ENCODE assay signal across 10 cellular contexts in the genomic region with DNA sequence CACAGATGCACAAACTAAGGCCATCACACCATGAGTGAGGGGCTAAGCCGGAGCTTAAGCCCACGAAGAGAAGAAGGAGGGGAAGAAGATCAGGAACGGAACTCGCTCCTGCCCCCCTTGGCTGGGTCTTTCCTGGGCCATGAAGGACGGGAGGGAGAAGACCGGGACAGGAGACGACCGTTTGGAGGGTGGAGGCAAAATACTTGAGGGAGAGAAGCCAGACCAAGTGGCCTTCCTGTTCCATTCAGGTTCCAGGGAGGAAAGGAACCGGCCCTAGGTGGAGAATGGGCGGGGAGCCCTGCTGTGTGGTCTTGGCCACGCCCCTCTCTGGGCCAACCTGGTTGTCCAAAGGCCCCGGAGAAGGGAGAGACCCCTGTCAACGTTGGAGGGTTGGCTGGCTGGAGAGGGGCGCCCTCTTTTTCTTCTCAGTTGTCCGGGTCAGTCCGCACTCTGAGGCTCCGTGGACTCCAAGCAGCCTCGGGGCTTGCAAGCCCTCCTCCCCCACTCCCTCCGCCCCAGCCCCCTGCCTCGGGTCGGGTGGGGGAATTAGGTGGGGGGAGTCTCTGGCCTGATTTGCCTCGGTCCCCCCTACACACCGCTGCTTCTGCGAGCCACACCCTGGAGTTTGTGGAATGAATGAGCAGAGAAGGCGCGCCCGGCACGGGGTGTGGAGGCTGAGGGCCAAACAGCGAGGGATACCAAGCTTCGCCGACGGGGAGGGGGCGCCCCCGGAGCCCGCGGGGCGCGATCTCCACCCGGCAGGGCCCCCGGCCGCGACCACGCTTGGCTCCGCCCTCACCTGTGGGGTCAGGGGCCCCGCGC. TPM values are rescaled to one million over a fixed set of nuclear protein-coding genes. Genes with fewer than 3 reads are reported as not detected.
DNase-seq lines count a peak whose midpoint lies in the region; ATAC-seq and TF ChIP-seq lines count a peak whose summit lies in the region.
"Had no signal": no experiment of that assay in that cellular context is flagged by ENCODE, and none has a peak within 500 bp of the region (broad histone marks: within the 10 kb centered on the region; RNA-seq: fewer than 3 reads in every experiment).

No MANE protein-coding gene starts in this region.

- POLR2A ChIA-PET in CD4-positive, alpha-beta memory T cell (lab: Charles Lee; ENCODE audit: partially characterized antibody): no interaction called here
- POLR2A ChIA-PET in HEK293 (lab: Yijun Ruan, JAX): no interaction called here

- H3K4me1 Mint-ChIP-seq in CD4-positive, alpha-beta memory T cell: peaks cover 3 to 16% (median 9%) of the 10 kb centered on the region in 4 donors
- H3K4me1 Mint-ChIP-seq in mesothelial cell of epicardium: peaks cover 40% of the 10 kb centered on the region

- no peaks in the 10 kb centered on the region for H3K79me2 ChIP-seq in GM23248 (ENCODE audit: insufficient read depth)

- H3K4me1 ChIP-seq in CD4-positive, alpha-beta memory T cell (ENCODE audit: insufficient read depth, low read length): peaks cover 9% of the 10 kb centered on the region
- H3K4me1 ChIP-seq in HEK293 (ENCODE audit: control insufficient read depth, insufficient read depth, low read length): no peaks in the 10 kb centered on the region
- H3K4me1 ChIP-seq in adipocyte (ENCODE audit: control insufficient read depth, insufficient read depth, low read length): no peaks in the 10 kb centered on the region
- no peaks in the 10 kb centered on the region for H3K4me1 ChIP-seq in GM23248 (ENCODE audit: insufficient read depth)

- H3K4me3 ChIP-seq in CD4-positive, alpha-beta memory T cell (ENCODE audit: low read length in 2 of 2): no peak overlapping the region
- H3K4me3 ChIP-seq in HEK293 (ENCODE audit: low read depth, low read length): peak overlapping the region; percentile 32
- no peak overlapping the region for H3K4me3 ChIP-seq in adipocyte (ENCODE audit: low read length)
- no peak overlapping the region for H3K4me3 ChIP-seq in GM23248
- H3K4me3 ChIP-seq: GM12878 had no signal

- no peaks in the 10 kb centered on the region for H3K9me3 ChIP-seq in CD4-positive, alpha-beta memory T cell (ENCODE audit: control insufficient read depth in 1 of 2, low read length in 2 of 2)
- H3K9me3 ChIP-seq in HEK293 (ENCODE audit: control insufficient read depth, insufficient read depth, low read depth, low read length) (no peaks in the 10 kb centered on the region), adipocyte (ENCODE audit: control insufficient read depth, low read length) (no peaks in the 10 kb centered on the region), GM23248 (ENCODE audit: low read depth) (no peaks in the 10 kb centered on the region)

- H3K27ac ChIP-seq in CD4-positive, alpha-beta memory T cell (ENCODE audit: low read depth, low read length): no peak overlapping the region
- no peak overlapping the region for H3K27ac ChIP-seq in HEK293 (ENCODE audit: extremely low read depth, low read depth, low read length)
- H3K27ac ChIP-seq in GM23248: no peak overlapping the region
- H3K27ac ChIP-seq: epithelial cell of prostate had no signal

- H3K4me3 Mint-ChIP-seq in CD4-positive, alpha-beta memory T cell: peak overlapping the region in 6 of 8 donors; percentile 39 to 76 (median 56)
- peak overlapping the region; percentile 81 for H3K4me3 Mint-ChIP-seq in mesothelial cell of epicardium

- no peak for ATAC-seq in HG03039 (IDR thresholded peaks at IDR 0.05; ENCODE audit: unreplicated experiment)
- ATAC-seq in HG03025 (IDR thresholded peaks at IDR 0.05; ENCODE audit: low FRiP score, unreplicated experiment): no peak
- ATAC-seq: GM12878 had no signal

- H3K27ac Mint-ChIP-seq in CD4-positive, alpha-beta memory T cell: peak overlapping the region in 1 of 7 donors; percentile 29
- H3K27ac Mint-ChIP-seq in mesothelial cell of epicardium: peak overlapping the region; percentile 90

- DNase-seq in CD4-positive, alpha-beta memory T cell: no peak
- DNase-seq in adipocyte (ENCODE audit: low read depth): peak; percentile 30
- DNase-seq in mesothelial cell of epicardium (ENCODE audit: low spot score in 2 of 2, unreplicated experiment in 2 of 2): peak in 1 of 2 experiments; percentile 77
- DNase-seq in NOMO-1 (lab: John Stamatoyannopoulos, UW; ENCODE audit: unreplicated experiment in 2 of 2): no peak
- DNase-seq in GM23248: no peak

- H3K36me3 Mint-ChIP-seq in CD4-positive, alpha-beta memory T cell: no peaks in the 10 kb centered on the region
- no peaks in the 10 kb centered on the region for H3K36me3 Mint-ChIP-seq in mesothelial cell of epicardium

- H3K36me3 ChIP-seq in CD4-positive, alpha-beta memory T cell (ENCODE audit: insufficient read depth, low read length): no peaks in the 10 kb centered on the region
- no peaks in the 10 kb centered on the region for H3K36me3 ChIP-seq in HEK293 (ENCODE audit: control insufficient read depth in 2 of 2, insufficient read depth in 1 of 2, low read length in 2 of 2)
- H3K36me3 ChIP-seq in adipocyte (ENCODE audit: control insufficient read depth, insufficient read depth, low read length, severe bottlenecking): no peaks in the 10 kb centered on the region
- H3K36me3 ChIP-seq in GM23248 (ENCODE audit: low read depth): no peaks in the 10 kb centered on the region

- H3F3A ChIP-seq in GM23248 (ENCODE audit: insufficient read depth): no peaks in the 10 kb centered on the region

- no peaks in the 10 kb centered on the region for H3K9me3 Mint-ChIP-seq in CD4-positive, alpha-beta memory T cell
- no peaks in the 10 kb centered on the region for H3K9me3 Mint-ChIP-seq in mesothelial cell of epicardium

- peaks cover 8% of the 10 kb centered on the region for H3K27me3 ChIP-seq in CD4-positive, alpha-beta memory T cell (ENCODE audit: insufficient read depth, low read length)
- peaks cover 68% of the 10 kb centered on the region for H3K27me3 ChIP-seq in adipocyte (replicated peaks; ENCODE audit: control insufficient read depth, insufficient read depth, low read length)
- H3K27me3 ChIP-seq in GM23248 (replicated peaks; ENCODE audit: insufficient read depth): peaks cover 22% of the 10 kb centered on the region

- no peaks in the 10 kb centered on the region for H4K20me1 ChIP-seq in GM23248 (ENCODE audit: insufficient read depth)

- no peak overlapping the region for H3K4me2 ChIP-seq in GM23248 (ENCODE audit: unreplicated experiment)

- no peaks in the 10 kb centered on the region for H3K9me2 ChIP-seq in GM23248 (ENCODE audit: insufficient read depth)

- intact Hi-C loops in CD4-positive, alpha-beta memory T cell (cut with micrococcal nuclease): no loop called here

- CTCF ChIA-PET in CD4-positive, alpha-beta memory T cell (lab: Charles Lee; ENCODE audit: partially characterized antibody): no interaction called here
- CTCF ChIA-PET in HEK293 (lab: Yijun Ruan, JAX): interaction anchor here (0.6 kb wide), 1 partner anchor 383 kb away, joined by 3 read pairs; no protein-coding TSS in a partner anchor

- in situ Hi-C loops in GM23248 (cut with MboI): no loop called here

- H2AFZ ChIP-seq in GM23248: no peak overlapping the region

- H3K9ac ChIP-seq in adipocyte (ENCODE audit: low read length): no peak overlapping the region
- H3K9ac ChIP-seq in GM23248: no peak overlapping the region

- H3K27me3 Mint-ChIP-seq in CD4-positive, alpha-beta memory T cell: peaks cover 29 to 44% of the 10 kb centered on the region in 2 donors
- H3K27me3 Mint-ChIP-seq in mesothelial cell of epicardium (ENCODE audit: low read depth): no peaks in the 10 kb centered on the region

- WGBS in GM23248 (ENCODE audit: low coverage in 1 of 2, low lambda C conversion rate in 2 of 2, missing lambda C conversion rate in 2 of 2), 2 experiments: 1 to 2% methylated on average over 19 to 31 of the region's 46 CpGs

- TF ChIP-seq CTCF in HEK293 (tag by site-specific recombination; IDR thresholded peaks at IDR 0.05): no peak
- TF ChIP-seq CTCF in mesothelial cell of epicardium (IDR thresholded peaks at IDR 0.05; ENCODE audit: unreplicated experiment): no peak

TF ChIP-seq in HEK293, 187 proteins besides CTCF, POLR2A, EP300 and RAD21 (continues in another document):
- TF ChIP-seq, protein P1, sequence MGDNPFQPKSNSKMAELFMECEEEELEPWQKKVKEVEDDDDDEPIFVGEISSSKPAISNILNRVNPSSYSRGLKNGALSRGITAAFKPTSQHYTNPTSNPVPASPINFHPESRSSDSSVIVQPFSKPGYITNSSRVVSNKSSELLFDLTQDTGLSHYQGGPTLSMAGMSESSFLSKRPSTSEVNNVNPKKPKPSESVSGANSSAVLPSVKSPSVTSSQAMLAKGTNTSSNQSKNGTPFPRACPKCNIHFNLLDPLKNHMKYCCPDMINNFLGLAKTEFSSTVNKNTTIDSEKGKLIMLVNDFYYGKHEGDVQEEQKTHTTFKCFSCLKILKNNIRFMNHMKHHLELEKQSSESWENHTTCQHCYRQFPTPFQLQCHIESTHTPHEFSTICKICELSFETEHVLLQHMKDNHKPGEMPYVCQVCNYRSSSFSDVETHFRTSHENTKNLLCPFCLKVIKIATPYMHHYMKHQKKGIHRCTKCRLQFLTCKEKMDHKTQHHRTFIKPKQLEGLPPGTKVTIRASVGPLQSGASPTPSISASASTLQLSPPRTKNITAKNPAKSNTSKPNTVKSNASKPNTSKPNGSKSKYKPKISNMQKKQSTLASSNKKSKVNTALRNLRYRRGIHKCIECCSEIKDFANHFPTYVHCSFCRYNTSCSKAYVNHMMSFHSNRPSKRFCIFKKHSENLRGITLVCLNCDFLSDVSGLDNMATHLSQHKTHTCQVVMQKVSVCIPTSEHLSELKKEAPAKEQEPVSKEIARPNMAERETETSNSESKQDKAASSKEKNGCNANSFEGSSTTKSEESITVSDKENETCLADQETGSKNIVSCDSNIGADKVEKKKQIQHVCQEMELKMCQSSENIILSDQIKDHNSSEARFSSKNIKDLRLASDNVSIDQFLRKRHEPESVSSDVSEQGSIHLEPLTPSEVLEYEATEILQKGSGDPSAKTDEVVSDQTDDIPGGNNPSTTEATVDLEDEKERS (tag by site-specific recombination; IDR thresholded peaks at IDR 0.05): no peak
- TF ChIP-seq ZNF549 (tag by site-specific recombination; IDR thresholded peaks at IDR 0.05) (no peak), ZBTB8A (tag by site-specific recombination; IDR thresholded peaks at IDR 0.05) (peak; percentile 68), KLF1 (tag by site-specific recombination; IDR thresholded peaks at IDR 0.05) (peak; percentile 69), SCRT2 (tag by site-specific recombination; IDR thresholded peaks at IDR 0.05) (no peak)

RNA-seq across cellular contexts. Expression of a gene that starts 0.8 kb away (rescaled TPM):
- total RNA-seq in CD4-positive, alpha-beta memory T cell: not detected
- polyA plus RNA-seq in CD4-positive, alpha-beta memory T cell: not detected
- total RNA-seq in mesothelial cell of epicardium: 115 to 124 TPM (median 120 TPM) in 3 replicates
- not detected in 2 replicates for total RNA-seq in GM23248 (2014; rRNA removed; shearing (Covaris generic))
- not detected in 2 replicates for polyA plus RNA-seq in GM23248 (2016; fragmentation: Nextera tagmentation; extraction: Ambion mirVana)
- polyA plus RNA-seq: GM12878 had no signal

Comparison
In these comparisons a context has a peak if more than half of its experiments do, and no peak if none do; other contexts are left out.
1. RNA of a gene that starts 0.8 kb away (total RNA-seq): 115 to 124 TPM in mesothelial cell of epicardium; not detected in CD4-positive, alpha-beta memory T cell and not detected in GM23248; every median in the first group is over 10 times any median in the second.